ENCODE assay signal across 38 cellular contexts in the genomic region with DNA sequence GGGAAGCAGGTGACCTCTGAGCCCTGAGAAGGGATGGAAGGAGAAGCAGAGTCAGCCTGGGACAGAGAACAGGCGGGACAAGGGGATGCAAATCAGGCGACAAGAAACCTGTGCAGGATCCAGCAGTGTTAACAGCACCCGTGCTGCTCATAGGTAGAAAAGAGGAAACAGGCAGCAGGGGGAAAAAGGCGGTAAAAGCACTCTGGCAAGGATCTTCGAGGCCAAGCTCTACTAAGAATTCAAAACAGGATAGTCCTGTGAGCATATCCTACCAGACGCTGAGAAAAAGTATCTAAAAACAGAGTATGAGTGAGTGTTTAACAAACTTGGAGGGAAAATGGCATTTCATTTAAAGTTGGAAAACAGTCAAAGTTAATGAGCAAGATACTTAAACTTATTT. TPM values are rescaled to one million over a fixed set of nuclear protein-coding genes. Genes with fewer than 3 reads are reported as not detected.
"Had no signal": no experiment of that assay in that cellular context is flagged by ENCODE, and none has a peak within 500 bp of the region (broad histone marks: within the 10 kb centered on the region; RNA-seq: fewer than 3 reads in every experiment).

No MANE protein-coding gene starts in this region.

- H3K27me3 ChIP-seq: MG63 had no signal

- H3K9ac ChIP-seq: KMS-11 had no signal

- H3K9me3 ChIP-seq: MG63 had no signal

- H3K27ac ChIP-seq: KMS-11 had no signal

- DNase-seq: Karpas-422, Kasumi-1, MG63, MM.1S, MV-4-11, NCI-H1048, NCI-H1092, NCI-H1092 treated with DMSO at 0.1 percent for 48 hours, NCI-H1105, NCI-H1105 treated with DMSO at 0.1 percent for 48 hours, NCI-H1417, NCI-H1417 treated with DMSO at 0.1 percent for 48 hours, NCI-H1436, NCI-H1436 treated with DMSO at 0.1 percent for 48 hours, NCI-H146, NCI-H1694, NCI-H1694 treated with DMSO at 0.1 percent for 48 hours, NCI-H187, NCI-H187 treated with DMSO at 0.1 percent for 48 hours, NCI-H1930, NCI-H2029, NCI-H2029 treated with DMSO at 0.1 percent for 48 hours, NCI-H2081, NCI-H2081 treated with DMSO at 0.1 percent for 48 hours, NCI-H2107, NCI-H2171, NCI-H2171 treated with DMSO at 0.1 percent for 48 hours, NCI-H2227 treated with DMSO at 0.1 percent for 48 hours, NCI-H226, NCI-H345, NCI-H446, NCI-H446 treated with DMSO at 0.1 percent for 48 hours, NCI-H510A had no signal

- H3K4me2 ChIP-seq: KMS-11 had no signal

- H3K36me3 ChIP-seq: MG63 had no signal

- H3K4me3 ChIP-seq: MG63 had no signal

RNA-seq across cellular contexts. Expression of a gene that starts 16.7 kb away (rescaled TPM):
- total RNA-seq: LHCN-M2, M059J, MCF 10A, NCI-H460 had no signal
